In the genomic region with DNA sequence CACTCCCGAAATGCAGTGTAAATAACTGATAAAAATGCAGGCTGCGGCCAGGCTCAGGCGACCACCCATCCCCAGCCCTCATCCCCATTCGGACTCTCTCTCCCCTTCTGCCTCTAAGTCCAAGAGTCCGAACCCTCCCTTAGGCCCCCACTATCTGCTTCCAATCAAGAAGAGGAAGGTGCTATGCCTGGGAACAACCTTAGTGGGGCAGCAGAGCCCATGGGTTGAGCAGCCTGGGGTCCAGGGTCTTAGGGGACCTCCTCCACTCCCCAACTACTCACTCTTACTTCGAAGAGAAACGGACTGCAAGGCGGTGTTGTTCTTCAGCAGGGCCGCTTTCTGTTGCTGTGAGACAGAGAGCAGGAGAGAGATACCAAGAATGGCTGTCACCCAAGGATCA, we compare ENCODE assay signal across 6 cellular contexts. TPM values are rescaled to one million over a fixed set of nuclear protein-coding genes. Genes with fewer than 3 reads are reported as not detected.
DNase-seq lines count a peak whose midpoint lies in the region; ATAC-seq and TF ChIP-seq lines count a peak whose summit lies in the region.

No MANE protein-coding gene starts in this region.

- no peak overlapping the region for H3K14ac ChIP-seq in neuronal stem cell (ENCODE audit: low read length)

- H3K4me1 ChIP-seq in HEK293 (ENCODE audit: control insufficient read depth, insufficient read depth, low read length) (no peaks in the 10 kb centered on the region; the same call in 1 of the 2 replicates), neuronal stem cell (ENCODE audit: control insufficient read depth in 2 of 2, insufficient read depth in 1 of 2, low read depth in 1 of 2, low read length in 2 of 2) (peaks cover 32 to 37% of the 10 kb centered on the region in 2 donors)

- no peak overlapping the region for H3K23ac ChIP-seq in neuronal stem cell (ENCODE audit: low read depth, low read length, poor library complexity)

- H3K9me3 ChIP-seq in HEK293 (ENCODE audit: control insufficient read depth, insufficient read depth, low read depth, low read length) = no peaks in the 10 kb centered on the region
- no peaks in the 10 kb centered on the region for H3K9me3 ChIP-seq in neuronal stem cell (replicated peaks in 1 of 2; ENCODE audit: control insufficient read depth in 2 of 2, insufficient read depth in 1 of 2, low read depth in 1 of 2, low read length in 2 of 2)

- in situ Hi-C loops in astrocyte of the cerebellum (cut with HindIII; ENCODE audit: low sequenced_read_pairs) = no loop called here

- no peak overlapping the region for H3K9ac ChIP-seq in neuronal stem cell (ENCODE audit: low read depth, low read length, poor library complexity)

- no peak for ATAC-seq in GM21576 (IDR thresholded peaks at IDR 0.05; ENCODE audit: unreplicated experiment)
- ATAC-seq in GM18868 (IDR thresholded peaks at IDR 0.05; ENCODE audit: unreplicated experiment) = no peak

- H3K18ac ChIP-seq in neuronal stem cell (ENCODE audit: low read length) = no peak overlapping the region

- H2BK12ac ChIP-seq in neuronal stem cell (ENCODE audit: low read length) = no peak overlapping the region

- no peak overlapping the region for H4K8ac ChIP-seq in neuronal stem cell (ENCODE audit: low read depth, low read length)

- TF ChIP-seq CTCF in HEK293 (tag by site-specific recombination; IDR thresholded peaks at IDR 0.05) = peak; percentile 19; the same call in 1 of the 2 replicates
- TF ChIP-seq CTCF in astrocyte of the cerebellum (IDR thresholded peaks at IDR 0.05; ENCODE audit: low read depth, low read length, missing control alignments) = peak; percentile 25

- H3K27ac ChIP-seq in HEK293 (ENCODE audit: extremely low read depth, low read depth, low read length) (no peak overlapping the region), neuronal stem cell (replicated peaks; ENCODE audit: low read length) (no peak overlapping the region)

- CTCF ChIA-PET in HEK293 (lab: Yijun Ruan, JAX) = interaction anchor here (0.6 to 2.6 kb wide), 11 partner anchors 12 to 100 kb away, joined by 3 to 13 read pairs (median 4); partner anchors contain the start of gene ARHGEF2

- no peak overlapping the region for H3K4ac ChIP-seq in neuronal stem cell (ENCODE audit: low read length)

- H2AK5ac ChIP-seq in neuronal stem cell (ENCODE audit: low read depth, low read length) = peak overlapping the region; percentile 35

- H3K4me2 ChIP-seq in neuronal stem cell (ENCODE audit: insufficient read depth, low read length, poor library complexity, severe bottlenecking) = no peak overlapping the region

- no peak for DNase-seq in astrocyte of the cerebellum (ENCODE audit: low read depth)
- no peak for DNase-seq in neuronal stem cell (ENCODE audit: low spot score)
- DNase-seq in NCI-H146 (lab: John Stamatoyannopoulos, UW) = no peak

- WGBS in neuronal stem cell (ENCODE audit: extremely low coverage in 2 of 2, insufficient read length in 2 of 2, insufficient replicate concordance in 1 of 2), 2 donors = no CpG with 5 or more reads among the region's 9 CpGs

- no peak overlapping the region for H4K91ac ChIP-seq in neuronal stem cell (ENCODE audit: low read depth, low read length, poor library complexity)

- no peak overlapping the region for H2BK15ac ChIP-seq in neuronal stem cell (ENCODE audit: low read length)

- peaks cover 28 to 78% of the 10 kb centered on the region in 2 experiments for H3K36me3 ChIP-seq in HEK293 (ENCODE audit: control insufficient read depth in 2 of 2, insufficient read depth in 1 of 2, low read length in 2 of 2)
- H3K36me3 ChIP-seq in neuronal stem cell (replicated peaks in 1 of 2; ENCODE audit: control insufficient read depth in 2 of 2, insufficient read depth in 2 of 2, low read length in 2 of 2) = peaks cover 61 to 92% of the 10 kb centered on the region in 2 donors

- H3K27me3 ChIP-seq in neuronal stem cell (ENCODE audit: control insufficient read depth in 3 of 3, insufficient read depth in 3 of 3, low read depth in 1 of 3, low read length in 3 of 3) = no peaks in the 10 kb centered on the region

- no peak overlapping the region for H3K4me3 ChIP-seq in HEK293 (ENCODE audit: low read depth, low read length)
- no peak overlapping the region for H3K4me3 ChIP-seq in astrocyte of the cerebellum (ENCODE audit: low read depth, low read length)
- no peak overlapping the region for H3K4me3 ChIP-seq in neuronal stem cell (ENCODE audit: low read length in 2 of 2)

- no peak overlapping the region for H2BK120ac ChIP-seq in neuronal stem cell (ENCODE audit: low read depth, low read length)

- POLR2A ChIA-PET in HEK293 (lab: Yijun Ruan, JAX) = interaction anchor here (1.0 kb wide), 1 partner anchor 17 kb away, joined by 3 read pairs; no protein-coding TSS in a partner anchor

- no peak overlapping the region for H2AFZ ChIP-seq in neuronal stem cell (ENCODE audit: low read length)

- H2BK5ac ChIP-seq in neuronal stem cell (ENCODE audit: low read length) = no peak overlapping the region

- H3K79me1 ChIP-seq in neuronal stem cell (ENCODE audit: low read depth, low read length) = peaks cover 36% of the 10 kb centered on the region

TF ChIP-seq in HEK293, 187 proteins besides CTCF, POLR2A, EP300 and RAD21 (continues in another document):
- TF ChIP-seq ZNF23 (tag by site-specific recombination; IDR thresholded peaks at IDR 0.05; ENCODE audit: borderline replicate concordance) = no peak
- TF ChIP-seq SP2 (tag by site-specific recombination; IDR thresholded peaks at IDR 0.05) = no peak
- no peak for TF ChIP-seq GFI1B (tag by site-specific recombination; IDR thresholded peaks at IDR 0.05)
- no peak for TF ChIP-seq ZNF148 (tag by site-specific recombination; IDR thresholded peaks at IDR 0.05; ENCODE audit: borderline replicate concordance)
- TF ChIP-seq ZNF366 (tag by site-specific recombination; conservative IDR thresholded peaks at IDR 0.05) = no peak
- TF ChIP-seq ZSCAN5A (tag by site-specific recombination; IDR thresholded peaks at IDR 0.05) = no peak
- TF ChIP-seq ZNF112 (tag by site-specific recombination; IDR thresholded peaks at IDR 0.05) = no peak
- TF ChIP-seq ZNF701 (tag by site-specific recombination; IDR thresholded peaks at IDR 0.05) = no peak
- TF ChIP-seq ZFP69B (tag by site-specific recombination; IDR thresholded peaks at IDR 0.05) = no peak
- TF ChIP-seq, protein P1, sequence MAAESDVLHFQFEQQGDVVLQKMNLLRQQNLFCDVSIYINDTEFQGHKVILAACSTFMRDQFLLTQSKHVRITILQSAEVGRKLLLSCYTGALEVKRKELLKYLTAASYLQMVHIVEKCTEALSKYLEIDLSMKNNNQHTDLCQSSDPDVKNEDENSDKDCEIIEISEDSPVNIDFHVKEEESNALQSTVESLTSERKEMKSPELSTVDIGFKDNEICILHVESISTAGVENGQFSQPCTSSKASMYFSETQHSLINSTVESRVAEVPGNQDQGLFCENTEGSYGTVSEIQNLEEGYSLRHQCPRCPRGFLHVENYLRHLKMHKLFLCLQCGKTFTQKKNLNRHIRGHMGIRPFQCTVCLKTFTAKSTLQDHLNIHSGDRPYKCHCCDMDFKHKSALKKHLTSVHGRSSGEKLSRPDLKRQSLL (tag by site-specific recombination; IDR thresholded peaks at IDR 0.05) = no peak
- TF ChIP-seq, protein P2, sequence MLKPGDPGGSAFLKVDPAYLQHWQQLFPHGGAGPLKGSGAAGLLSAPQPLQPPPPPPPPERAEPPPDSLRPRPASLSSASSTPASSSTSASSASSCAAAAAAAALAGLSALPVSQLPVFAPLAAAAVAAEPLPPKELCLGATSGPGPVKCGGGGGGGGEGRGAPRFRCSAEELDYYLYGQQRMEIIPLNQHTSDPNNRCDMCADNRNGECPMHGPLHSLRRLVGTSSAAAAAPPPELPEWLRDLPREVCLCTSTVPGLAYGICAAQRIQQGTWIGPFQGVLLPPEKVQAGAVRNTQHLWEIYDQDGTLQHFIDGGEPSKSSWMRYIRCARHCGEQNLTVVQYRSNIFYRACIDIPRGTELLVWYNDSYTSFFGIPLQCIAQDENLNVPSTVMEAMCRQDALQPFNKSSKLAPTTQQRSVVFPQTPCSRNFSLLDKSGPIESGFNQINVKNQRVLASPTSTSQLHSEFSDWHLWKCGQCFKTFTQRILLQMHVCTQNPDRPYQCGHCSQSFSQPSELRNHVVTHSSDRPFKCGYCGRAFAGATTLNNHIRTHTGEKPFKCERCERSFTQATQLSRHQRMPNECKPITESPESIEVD (tag by site-specific recombination; IDR thresholded peaks at IDR 0.05) = no peak

RNA-seq across cellular contexts. Expression of gene ARHGEF2, which starts 12.2 kb away (rescaled TPM):
- 55.4 TPM for polyA plus RNA-seq in neuronal stem cell (2013, experiment 1 of 2)
- 57.0 TPM for polyA plus RNA-seq in neuronal stem cell (2013, experiment 2 of 2)

RNA-seq across cellular contexts. Expression of gene RXFP4, which starts 24.7 kb away (rescaled TPM):
- not detected for polyA plus RNA-seq in neuronal stem cell (2013, experiment 1 of 2)
- polyA plus RNA-seq in neuronal stem cell (2013, experiment 2 of 2) = not detected

RNA-seq across cellular contexts. Expression of gene KHDC4, which starts 31.9 kb away (rescaled TPM):
- polyA plus RNA-seq in neuronal stem cell (2013, experiment 1 of 2) = 41.1 TPM
- polyA plus RNA-seq in neuronal stem cell (2013, experiment 2 of 2) = 42.2 TPM

RNA-seq across cellular contexts. Expression of gene SSR2, which starts 54.6 kb away (rescaled TPM):
- 352 TPM for polyA plus RNA-seq in neuronal stem cell (2013, experiment 1 of 2)
- polyA plus RNA-seq in neuronal stem cell (2013, experiment 2 of 2) = 349 TPM

RNA-seq across cellular contexts. Expression of gene RIT1, which starts 55.0 kb away (rescaled TPM):
- 22.1 TPM for polyA plus RNA-seq in neuronal stem cell (2013, experiment 1 of 2)
- 22.2 TPM for polyA plus RNA-seq in neuronal stem cell (2013, experiment 2 of 2)
